Comparison of ENCODE assay signal across 1 cellular context in the genomic region with DNA sequence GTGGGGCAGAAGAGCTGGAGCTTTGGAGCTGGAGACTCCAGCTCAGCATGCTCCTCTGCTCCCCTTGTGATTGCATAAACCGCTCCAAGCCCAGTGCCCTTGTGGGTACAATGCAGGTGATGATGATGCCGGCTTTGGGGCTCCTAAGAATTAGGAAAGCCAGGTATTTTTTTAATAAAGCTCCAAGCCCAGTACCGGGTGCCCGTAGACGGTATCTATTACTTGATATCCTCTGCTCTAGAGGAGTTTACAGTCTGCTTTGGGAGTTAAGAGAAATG.
TF ChIP-seq lines count a peak whose summit lies in the region.

No MANE protein-coding gene starts in this region.

TF ChIP-seq in GM12878, 131 proteins besides CTCF, POLR2A, EP300 and RAD21:
- no peak for TF ChIP-seq CHD4 (IDR thresholded peaks at IDR 0.05)
